ENCODE assay signal across 27 cellular contexts in the genomic region with DNA sequence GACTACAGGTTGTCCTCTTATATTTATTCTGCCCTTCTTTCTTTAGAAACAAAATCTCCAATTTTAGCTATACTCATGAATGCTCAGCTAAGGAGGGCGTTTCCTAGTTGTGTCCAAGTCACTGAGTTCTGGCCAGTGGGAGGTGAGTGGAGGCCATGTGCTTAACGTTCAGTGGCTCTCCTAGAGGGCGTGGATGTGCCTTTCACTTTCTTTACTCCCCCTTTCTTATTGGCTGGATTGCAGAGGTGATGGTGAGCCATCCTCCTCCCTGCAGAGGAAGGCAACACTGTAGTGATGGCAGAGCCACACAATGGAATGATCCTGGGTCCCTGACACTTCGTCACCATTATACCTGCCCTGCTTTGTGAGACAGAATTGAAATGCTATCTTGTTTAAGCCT. TPM values are rescaled to one million over a fixed set of nuclear protein-coding genes. Genes with fewer than 3 reads are reported as not detected.
DNase-seq lines count a peak whose midpoint lies in the region; ATAC-seq and TF ChIP-seq lines count a peak whose summit lies in the region.
"Had no signal": no experiment of that assay in that cellular context is flagged by ENCODE, and none has a peak within 500 bp of the region (broad histone marks: within the 10 kb centered on the region; RNA-seq: fewer than 3 reads in every experiment).

No MANE protein-coding gene starts in this region.

- H3K4me3 Mint-ChIP-seq in MCF 10A (ENCODE audit: unreplicated experiment) = no peak overlapping the region
- no peak overlapping the region for H3K4me3 Mint-ChIP-seq in activated naive CD8-positive, alpha-beta T cell treated with anti-CD3 and anti-CD28 coated beads for 36 hours
- H3K4me3 Mint-ChIP-seq in stimulated activated naive CD8-positive, alpha-beta T cell treated with anti-CD3 and anti-CD28 coated beads, Interleukin-15, amount 100 ng/mL, for 72 hours = peak overlapping the region in 1 of 2 donors; percentile 64
- H3K4me3 Mint-ChIP-seq: activated T-helper 17 cell treated with anti-CD3 and anti-CD28 coated beads, Interleukin-2, amount 50 U/mL, for 72 hours had no signal

- intact Hi-C loops in MCF 10A (cut with micrococcal nuclease) = no loop called here
- intact Hi-C loops in breast epithelium (cut with DNase I; ENCODE audit: low total_unique reads) = loop anchor here (5.0 kb wide), 1 partner anchor 1295 kb away; no protein-coding TSS in a partner anchor

- H3K27me3 Mint-ChIP-seq in MCF 10A (ENCODE audit: insufficient read depth, unreplicated experiment) = peaks cover 11% of the 10 kb centered on the region
- peaks cover 7% of the 10 kb centered on the region for H3K27me3 Mint-ChIP-seq in activated naive CD8-positive, alpha-beta T cell treated with anti-CD3 and anti-CD28 coated beads for 36 hours
- peaks cover 6% of the 10 kb centered on the region for H3K27me3 Mint-ChIP-seq in stimulated activated naive CD8-positive, alpha-beta T cell treated with anti-CD3 and anti-CD28 coated beads, Interleukin-15, amount 100 ng/mL, for 72 hours

- ATAC-seq in stimulated activated naive CD8-positive, alpha-beta T cell treated with anti-CD3 and anti-CD28 coated beads, Interleukin-15, amount 100 ng/mL, for 72 hours = peak; percentile 62
- no peak for ATAC-seq in GM19351 (IDR thresholded peaks at IDR 0.05; ENCODE audit: unreplicated experiment)
- ATAC-seq: activated T-helper 17 cell treated with anti-CD3 and anti-CD28 coated beads, Interleukin-2, amount 50 U/mL, for 72 hours; heart left ventricle; right lobe of liver had no signal

- H3K4me1 ChIP-seq in breast epithelium (no peaks in the 10 kb centered on the region), tibial nerve (peaks cover 0 to 18% (median 0%) of the 10 kb centered on the region in 4 donors)
- H3K4me1 ChIP-seq: prostate gland, right lobe of liver had no signal

- TF ChIP-seq POLR2A in breast epithelium (IDR thresholded peaks at IDR 0.05) = no peak
- TF ChIP-seq POLR2A in tibial nerve (IDR thresholded peaks at IDR 0.05) = no peak

- no peaks in the 10 kb centered on the region for H3K36me3 Mint-ChIP-seq in MCF 10A (ENCODE audit: insufficient read depth, unreplicated experiment)
- H3K36me3 Mint-ChIP-seq in activated naive CD8-positive, alpha-beta T cell treated with anti-CD3 and anti-CD28 coated beads for 36 hours = peaks cover 7% of the 10 kb centered on the region

- CTCF ChIA-PET in MCF 10A (lab: Yijun Ruan, JAX) = interaction anchor here (1.0 to 1.1 kb wide), 2 partner anchors 15 to 1056 kb away, joined by 3 to 8 read pairs; no protein-coding TSS in a partner anchor

- TF ChIP-seq EP300 in tibial nerve (IDR thresholded peaks at IDR 0.05) = no peak

- no peaks in the 10 kb centered on the region for H3K4me1 Mint-ChIP-seq in MCF 10A (ENCODE audit: insufficient read depth, unreplicated experiment)
- peaks cover 50% of the 10 kb centered on the region for H3K4me1 Mint-ChIP-seq in activated naive CD8-positive, alpha-beta T cell treated with anti-CD3 and anti-CD28 coated beads for 36 hours
- peaks cover 86% of the 10 kb centered on the region for H3K4me1 Mint-ChIP-seq in stimulated activated naive CD8-positive, alpha-beta T cell treated with anti-CD3 and anti-CD28 coated beads, Interleukin-15, amount 100 ng/mL, for 72 hours

- DNase-seq in MCF 10A (ENCODE audit: unreplicated experiment) (peak; percentile 4), breast epithelium (ENCODE audit: low spot score in 2 of 2) (no peak), NCI-H82 (lab: John Stamatoyannopoulos, UW) (peak; percentile 76), tibial nerve (ENCODE audit: low spot score in 2 of 2) (no peak), HK-2 (ENCODE audit: unreplicated experiment) (no peak)
- DNase-seq in activated naive CD8-positive, alpha-beta T cell treated with anti-CD3 and anti-CD28 coated beads for 36 hours = no peak
- no peak for DNase-seq in stimulated activated naive CD8-positive, alpha-beta T cell treated with anti-CD3 and anti-CD28 coated beads, Interleukin-15, amount 100 ng/mL, for 72 hours
- DNase-seq: activated CD4-positive, alpha-beta T cell treated with anti-CD3 and anti-CD28 coated beads, Interleukin-2, amount 50 U/mL, for 1 hour; activated naive CD4-positive, alpha-beta T cell treated with anti-CD3 and anti-CD28 coated beads, Interleukin-2, amount 50 U/mL, for 16 hours; DMS 273 treated with DMSO at 0.1 percent for 48 hours; foreskin melanocyte; heart left ventricle; kidney; NCI-H187; NCI-H524; right lobe of liver; SIG-M5; spleen; stimulated activated CD4-positive, alpha-beta T cell treated with anti-CD3 and anti-CD28 coated beads, Interleukin-2, amount 100 ng/mL, for 24 hours; stimulated activated CD8-positive, alpha-beta memory T cell treated with anti-CD3 and anti-CD28 coated beads, Interleukin-4, amount 100 ng/mL, for 48 hours; SW 1271; T-helper 9 cell; thyroid gland had no signal

- H3K27ac Mint-ChIP-seq in MCF 10A (ENCODE audit: low read depth, unreplicated experiment) = no peak overlapping the region
- H3K27ac Mint-ChIP-seq in activated naive CD8-positive, alpha-beta T cell treated with anti-CD3 and anti-CD28 coated beads for 36 hours = peak overlapping the region; percentile 64
- H3K27ac Mint-ChIP-seq in stimulated activated naive CD8-positive, alpha-beta T cell treated with anti-CD3 and anti-CD28 coated beads, Interleukin-15, amount 100 ng/mL, for 72 hours = peak overlapping the region in 1 of 2 donors; percentile 50
- H3K27ac Mint-ChIP-seq: activated T-helper 17 cell treated with anti-CD3 and anti-CD28 coated beads, Interleukin-2, amount 50 U/mL, for 72 hours had no signal

- no peaks in the 10 kb centered on the region for H3K9me3 Mint-ChIP-seq in MCF 10A (ENCODE audit: unreplicated experiment)
- H3K9me3 Mint-ChIP-seq in activated naive CD8-positive, alpha-beta T cell treated with anti-CD3 and anti-CD28 coated beads for 36 hours = no peaks in the 10 kb centered on the region
- peaks cover 0 to 7% of the 10 kb centered on the region in 2 donors for H3K9me3 Mint-ChIP-seq in stimulated activated naive CD8-positive, alpha-beta T cell treated with anti-CD3 and anti-CD28 coated beads, Interleukin-15, amount 100 ng/mL, for 72 hours
- H3K9me3 Mint-ChIP-seq: activated T-helper 17 cell treated with anti-CD3 and anti-CD28 coated beads, Interleukin-2, amount 50 U/mL, for 72 hours had no signal

- H3K27me3 ChIP-seq in breast epithelium (no peaks in the 10 kb centered on the region), tibial nerve (peaks cover 0 to 2% of the 10 kb centered on the region in 2 donors)
- H3K27me3 ChIP-seq: right lobe of liver, spleen, thyroid gland had no signal

- no peaks in the 10 kb centered on the region for H3K9me3 ChIP-seq in breast epithelium
- H3K9me3 ChIP-seq in tibial nerve = no peaks in the 10 kb centered on the region
- H3K9me3 ChIP-seq: heart left ventricle, prostate gland, right lobe of liver, spleen, thyroid gland had no signal

- TF ChIP-seq CTCF in MCF 10A (IDR thresholded peaks at IDR 0.05; ENCODE audit: unreplicated experiment) (no peak), breast epithelium (IDR thresholded peaks at IDR 0.05) (no peak), tibial nerve (IDR thresholded peaks at IDR 0.05) (no peak)

- no peak overlapping the region for H3K27ac ChIP-seq in breast epithelium
- no peak overlapping the region for H3K27ac ChIP-seq in tibial nerve
- H3K27ac ChIP-seq: heart left ventricle, prostate gland, right lobe of liver, spleen, thyroid gland, VCaP had no signal

- 74 to 78% methylated on average over 4 of the region's 4 CpGs for WGBS in tibial nerve, 2 donors

- POLR2A ChIA-PET in MCF 10A (lab: Yijun Ruan, JAX) = no interaction called here

- BruUV-seq in MCF 10A (replicated peaks; lab: Mats Ljungman, UMichigan) = no TSS peak

- H3K36me3 ChIP-seq in breast epithelium (no peaks in the 10 kb centered on the region), tibial nerve (no peaks in the 10 kb centered on the region)
- H3K36me3 ChIP-seq: heart left ventricle, prostate gland, right lobe of liver, spleen, thyroid gland had no signal

- no peak overlapping the region for H3K4me3 ChIP-seq in breast epithelium
- H3K4me3 ChIP-seq in tibial nerve = no peak overlapping the region
- H3K4me3 ChIP-seq: heart left ventricle, prostate gland, right lobe of liver, spleen, thyroid gland had no signal

RNA-seq across cellular contexts. Expression of gene ALG2, which starts 54.6 kb away (rescaled TPM):
- total RNA-seq in MCF 10A (2022) (54.6 and 54.7 TPM in 2 replicates), breast epithelium (10 to 100 TPM; 30.2 to 44.5 (median 40.3) TPM), tibial nerve (10 to 100 TPM; 22.7 to 38.3 (median 29.3) TPM)
- total RNA-seq in activated naive CD8-positive, alpha-beta T cell treated with anti-CD3 and anti-CD28 coated beads for 36 hours = 10 to 100 TPM; 27.3 to 30.3 TPM

RNA-seq across cellular contexts. Expression of gene SEC61B, which starts 55.0 kb away (rescaled TPM):
- total RNA-seq in MCF 10A (2022) (238 and 324 TPM in 2 replicates), breast epithelium (100 to 1,000 TPM in 1 of 3 donors, 10 to 100 TPM in 2; 86.3 to 121 (median 92.9) TPM), tibial nerve (10 to 100 TPM; 41.0 to 99.0 (median 75.1) TPM)
- total RNA-seq in activated naive CD8-positive, alpha-beta T cell treated with anti-CD3 and anti-CD28 coated beads for 36 hours = 100 to 1,000 TPM; 161 to 164 TPM

Comparison
In these comparisons a context has a peak if more than half of its experiments do, and no peak if none do; other contexts are left out.
1. DNase-seq: peak in MCF 10A (single experiment) and NCI-H82 (single experiment); none in breast epithelium (0 of 2), activated naive CD8-positive, alpha-beta T cell treated with anti-CD3 and anti-CD28 coated beads for 36 hours (single experiment), stimulated activated naive CD8-positive, alpha-beta T cell treated with anti-CD3 and anti-CD28 coated beads, Interleukin-15, amount 100 ng/mL, for 72 hours (0 of 2), tibial nerve (0 of 2) and HK-2 (single experiment).